ENCODE assay signal across 18 cellular contexts in genomic region chr2:224645722-224646121, GRCh38.
DNase-seq lines count a peak whose midpoint lies in the region; FAIRE-seq lines count a peak whose summit lies in the region.
"Had no signal": no experiment of that assay in that cellular context is flagged by ENCODE, and none has a peak within 500 bp of the region (broad histone marks: within the 10 kb centered on the region; RNA-seq: fewer than 3 reads in every experiment).

No MANE protein-coding gene starts in this region.

- peak; percentile 7 for DNase-seq in DMS53 (lab: John Stamatoyannopoulos, UW)
- no peak for DNase-seq in DMS53 treated with DMSO at 0.1 percent for 48 hours (lab: John Stamatoyannopoulos, UW; ENCODE audit: unreplicated experiment)
- peak; percentile 33 for DNase-seq in NCI-H2107 (lab: John Stamatoyannopoulos, UW)
- DNase-seq in SW480 (ENCODE audit: low spot score) = peak; percentile 39
- DNase-seq in small intestine = peak; percentile 84
- DNase-seq in AG08396 (ENCODE audit: low spot score) = no peak
- DNase-seq in NOMO-1 treated with dmso at 0.1 percent for 144 hours (lab: John Stamatoyannopoulos, UW; ENCODE audit: unreplicated experiment) = no peak
- no peak for DNase-seq in activated T-cell treated with anti-CD3 and anti-CD28 coated beads, Interleukin-2, amount 50 U/mL, for 48 hours
- DNase-seq: 8988T; activated T-cell treated with anti-CD3 and anti-CD28 coated beads, Interleukin-2, amount 50 U/mL, for 24 hours; esophagus squamous epithelium; heart left ventricle; kidney; ovary; stimulated activated CD4-positive, alpha-beta T cell treated with anti-CD3 and anti-CD28 coated beads, Interleukin-4, amount 100 ng/mL, for 4 hours; thyroid gland had no signal

- FAIRE-seq in small intestine (lab: Jason Lieb, UNC) = no peak
- FAIRE-seq: kidney had no signal

- peaks cover 0 to 2% of the 10 kb centered on the region in 2 donors for H3K4me1 ChIP-seq in small intestine (ENCODE audit: control insufficient read depth in 2 of 2, insufficient read depth in 1 of 2, low read depth in 1 of 2, low read length in 1 of 2)
- H3K4me1 ChIP-seq: breast epithelium, esophagus squamous epithelium, SJSA1, thyroid gland had no signal

- H3K4me3 ChIP-seq in small intestine (ENCODE audit: low read depth in 1 of 2, low read length in 2 of 2) = no peak overlapping the region
- H3K4me3 ChIP-seq: breast epithelium, esophagus squamous epithelium, heart left ventricle, ovary, SJSA1, thyroid gland had no signal

- 16 to 54% (median 35%) methylated on average over 4 of the region's 4 CpGs for WGBS in small intestine, 3 donors

- no peaks in the 10 kb centered on the region for H3K27me3 ChIP-seq in small intestine (ENCODE audit: control insufficient read depth in 2 of 2, insufficient read depth in 2 of 2, low read length in 2 of 2)
- H3K27me3 ChIP-seq: breast epithelium, esophagus squamous epithelium, ovary, SJSA1, thyroid gland had no signal

- H3K36me3 ChIP-seq in small intestine (ENCODE audit: control insufficient read depth in 2 of 2, insufficient read depth in 2 of 2, low read length in 2 of 2) = no peaks in the 10 kb centered on the region
- H3K36me3 ChIP-seq: breast epithelium, esophagus squamous epithelium, heart left ventricle, ovary, SJSA1, thyroid gland had no signal

- no peaks in the 10 kb centered on the region for H3K9me3 ChIP-seq in small intestine (ENCODE audit: control insufficient read depth, low read depth)
- H3K9me3 ChIP-seq: breast epithelium, esophagus squamous epithelium, heart left ventricle, ovary, SJSA1, thyroid gland had no signal

- H3K27ac ChIP-seq in small intestine (ENCODE audit: low read depth in 1 of 2, low read length in 1 of 2) = peak overlapping the region in 1 of 2 donors; percentile 38
- H3K27ac ChIP-seq: breast epithelium, esophagus squamous epithelium, heart left ventricle, ovary, SJSA1, thyroid gland had no signal

Comparison
In these comparisons a context has a peak if more than half of its experiments do, and no peak if none do; other contexts are left out.
1. DNase-seq: peak in DMS53 (single experiment), NCI-H2107 (single experiment), SW480 (single experiment) and small intestine (single experiment); none in DMS53 treated with DMSO at 0.1 percent for 48 hours (single experiment), AG08396 (single experiment), NOMO-1 treated with dmso at 0.1 percent for 144 hours (single experiment) and activated T-cell treated with anti-CD3 and anti-CD28 coated beads, Interleukin-2, amount 50 U/mL, for 48 hours (0 of 2).